8 cellular contexts compared by ENCODE assay signal in genomic region chr20:37693629-37694626, GRCh38. TPM values are rescaled to one million over a fixed set of nuclear protein-coding genes. Genes with fewer than 3 reads are reported as not detected.
A peak's percentile ranks its signal among the peaks of the same experiment; 100 is the strongest.
DNase-seq lines count a peak whose midpoint lies in the region; ATAC-seq and TF ChIP-seq lines count a peak whose summit lies in the region.

A gene with protein sequence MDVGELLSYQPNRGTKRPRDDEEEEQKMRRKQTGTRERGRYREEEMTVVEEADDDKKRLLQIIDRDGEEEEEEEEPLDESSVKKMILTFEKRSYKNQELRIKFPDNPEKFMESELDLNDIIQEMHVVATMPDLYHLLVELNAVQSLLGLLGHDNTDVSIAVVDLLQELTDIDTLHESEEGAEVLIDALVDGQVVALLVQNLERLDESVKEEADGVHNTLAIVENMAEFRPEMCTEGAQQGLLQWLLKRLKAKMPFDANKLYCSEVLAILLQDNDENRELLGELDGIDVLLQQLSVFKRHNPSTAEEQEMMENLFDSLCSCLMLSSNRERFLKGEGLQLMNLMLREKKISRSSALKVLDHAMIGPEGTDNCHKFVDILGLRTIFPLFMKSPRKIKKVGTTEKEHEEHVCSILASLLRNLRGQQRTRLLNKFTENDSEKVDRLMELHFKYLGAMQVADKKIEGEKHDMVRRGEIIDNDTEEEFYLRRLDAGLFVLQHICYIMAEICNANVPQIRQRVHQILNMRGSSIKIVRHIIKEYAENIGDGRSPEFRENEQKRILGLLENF (plus strand): TSS chr20:37694030. CDS start chr20:37694123, 93 bp downstream.

- ATAC-seq in HG03457 (IDR thresholded peaks at IDR 0.05; ENCODE audit: unreplicated experiment) = peak; percentile 76
- peak; percentile 98 for ATAC-seq in activated CD4-positive, alpha-beta T cell treated with anti-CD3 and anti-CD28 coated beads for 36 hours

- TF ChIP-seq CTCF in BJ (IDR thresholded peaks at IDR 0.05; ENCODE audit: insufficient read depth, low read depth, low read length) (0 out of 2 replicates have a peak, but pooled peaks have one; percentile 21), choroid plexus epithelial cell (conservative IDR thresholded peaks at IDR 0.05; ENCODE audit: low read depth, low read length) (peak; percentile 7)

- intact Hi-C loops in activated CD4-positive, alpha-beta T cell treated with anti-CD3 and anti-CD28 coated beads for 36 hours (cut with DNase I, micrococcal nuclease) = loop anchor here in 1 of 2 experiments (1.0 to 5.0 kb wide), 5 partner anchors 51 to 753 kb away; partner anchors contain the start of genes BLCAP, RPRD1B and TTI1

- H3K4me3 ChIP-seq in BJ (ENCODE audit: low read depth, low read length) = peak within 1 kb of the TSS; percentile 67
- H3K4me3 ChIP-seq in choroid plexus epithelial cell (ENCODE audit: low read depth, low read length) = peak within 1 kb of the TSS; percentile 95

- peaks cover 16% of the 10 kb centered on the region for H3K36me3 Mint-ChIP-seq in activated CD4-positive, alpha-beta T cell treated with anti-CD3 and anti-CD28 coated beads for 36 hours (ENCODE audit: low read depth)

- peaks cover 5% of the 10 kb centered on the region for H3K27me3 ChIP-seq in BJ (ENCODE audit: control insufficient read depth, insufficient read depth, low read length)

- H3K9me3 Mint-ChIP-seq in activated CD4-positive, alpha-beta T cell treated with anti-CD3 and anti-CD28 coated beads for 36 hours (ENCODE audit: low read depth) = no peaks in the 10 kb centered on the region

- peaks cover 31% of the 10 kb centered on the region for H3K4me1 Mint-ChIP-seq in activated CD4-positive, alpha-beta T cell treated with anti-CD3 and anti-CD28 coated beads for 36 hours

- H3K36me3 ChIP-seq in BJ (ENCODE audit: control insufficient read depth, insufficient read depth, low read length) = no peaks in the 10 kb centered on the region

- peaks cover 14% of the 10 kb centered on the region for H3K27me3 Mint-ChIP-seq in activated CD4-positive, alpha-beta T cell treated with anti-CD3 and anti-CD28 coated beads for 36 hours

- peak within 1 kb of the TSS; percentile 100 for H3K4me3 Mint-ChIP-seq in activated CD4-positive, alpha-beta T cell treated with anti-CD3 and anti-CD28 coated beads for 36 hours

- POLR2A ChIA-PET in BJ (lab: Charles Lee) = no interaction called here
- POLR2A ChIA-PET in activated CD4-positive, alpha-beta T cell treated with anti-CD3 and anti-CD28 coated beads for 36 hours (lab: Charles Lee) = interaction anchor here (0.6 kb wide), 1 partner anchor 748 kb away, joined by 4 read pairs; no protein-coding TSS in a partner anchor

- CTCF ChIA-PET in BJ (lab: Yijun Ruan, JAX) = no interaction called here
- CTCF ChIA-PET in activated CD4-positive, alpha-beta T cell treated with anti-CD3 and anti-CD28 coated beads for 36 hours (lab: Charles Lee) = no interaction called here

- peak within 1 kb of the TSS; percentile 96 for H3K27ac Mint-ChIP-seq in activated CD4-positive, alpha-beta T cell treated with anti-CD3 and anti-CD28 coated beads for 36 hours

- peak; percentile 89 for DNase-seq in BJ (ENCODE audit: low read depth)
- peak; percentile 76 for DNase-seq in GM19240 (ENCODE audit: insufficient read length, low spot score)
- peak; percentile 91 for DNase-seq in NCI-H524 treated with DMSO at 0.1 percent for 48 hours (lab: John Stamatoyannopoulos, UW)
- peak; percentile 99 for DNase-seq in activated CD4-positive, alpha-beta T cell treated with anti-CD3 and anti-CD28 coated beads for 36 hours
- DNase-seq in choroid plexus epithelial cell (ENCODE audit: low read depth) = peak; percentile 98
- peak; percentile 96 for DNase-seq in kidney tubule cell (ENCODE audit: low spot score)
- peak; percentile 89 to 96 (median 91) for DNase-seq in stimulated activated CD4-positive, alpha-beta T cell treated with anti-CD3 and anti-CD28 coated beads, Interleukin-1b, Interleukin-23, amount 100 ng/mL, for 24 hours (ENCODE audit: low read depth in 4 of 4, low spot score in 1 of 4)

RNA-seq across cellular contexts. Expression of the gene that starts here (rescaled TPM):
- 30.0 and 38.4 TPM in 2 replicates for polyA plus RNA-seq in BJ (2011; rRNA removed)
- 19.0 and 21.9 TPM in 2 replicates for polyA minus RNA-seq in BJ (2011; rRNA and poly(A)+ RNA removed)
- total RNA-seq in activated CD4-positive, alpha-beta T cell treated with anti-CD3 and anti-CD28 coated beads for 36 hours = 10 to 100 TPM; 72.6 to 93.4 TPM

Comparison
In these comparisons a context has a peak if more than half of its experiments do, and no peak if none do; other contexts are left out.
1. Peak in every context shown above with its lines: DNase-seq, ATAC-seq and H3K4me3 ChIP-seq.